1 cellular context compared by ENCODE assay signal in the genomic region with DNA sequence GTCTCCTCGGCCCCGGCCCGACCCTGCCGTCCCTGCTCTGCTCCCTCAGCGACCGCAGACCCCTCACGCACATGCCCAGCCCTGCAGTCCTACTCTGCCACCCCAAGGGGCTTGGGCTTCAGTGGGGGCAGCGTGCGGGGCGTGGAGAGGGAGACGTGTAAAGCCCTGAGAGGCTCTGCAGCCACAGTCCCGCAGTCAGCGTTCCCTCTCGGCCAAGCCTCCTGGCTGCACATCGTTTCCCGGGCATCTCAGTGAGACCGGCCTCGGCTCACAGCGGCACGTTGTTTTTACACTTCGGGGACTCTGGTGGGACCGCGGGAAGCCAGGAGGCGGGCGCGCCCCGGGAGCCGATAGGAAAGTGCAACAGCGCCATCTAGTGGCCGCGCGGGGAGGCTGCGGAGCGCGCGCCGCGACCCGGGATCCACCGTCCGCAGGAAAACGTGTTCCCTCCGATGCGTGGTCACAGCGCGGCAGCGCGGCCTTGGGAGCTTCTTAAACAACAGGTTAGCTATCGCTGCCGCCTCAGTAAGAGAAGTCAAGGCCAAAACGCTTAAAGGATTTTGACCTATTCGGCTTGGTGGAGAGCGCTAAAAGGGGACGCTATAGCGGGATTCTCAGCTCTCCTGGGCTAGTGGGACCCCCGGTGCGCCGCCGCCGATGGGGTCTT.
TF ChIP-seq lines count a peak whose summit lies in the region.

No MANE protein-coding gene starts in this region.

TF ChIP-seq in A549, 52 proteins besides CTCF, POLR2A, EP300 and RAD21 (continued from another document):
- TF ChIP-seq, protein P1, sequence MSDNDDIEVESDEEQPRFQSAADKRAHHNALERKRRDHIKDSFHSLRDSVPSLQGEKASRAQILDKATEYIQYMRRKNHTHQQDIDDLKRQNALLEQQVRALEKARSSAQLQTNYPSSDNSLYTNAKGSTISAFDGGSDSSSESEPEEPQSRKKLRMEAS (IDR thresholded peaks at IDR 0.05), result peak; percentile 98
- TF ChIP-seq GATA3 (IDR thresholded peaks at IDR 0.05; ENCODE audit: borderline replicate concordance) (no peak), ZFP36 (IDR thresholded peaks at IDR 0.05; ENCODE audit: borderline replicate concordance, partially characterized antibody) (no peak), CEBPB (IDR thresholded peaks at IDR 0.05) (no peak), MYC (IDR thresholded peaks at IDR 0.05; ENCODE audit: borderline replicate concordance, low read length) (no peak), ZSCAN20 (CRISPR knock-in tag; IDR thresholded peaks at IDR 0.05) (no peak), KDM5A (IDR thresholded peaks at IDR 0.05) (no peak), TP53 (CRISPR knock-in tag; IDR thresholded peaks at IDR 0.05) (no peak), HOXA7 (CRISPR knock-in tag; IDR thresholded peaks at IDR 0.05) (no peak)
